In the genomic region with DNA sequence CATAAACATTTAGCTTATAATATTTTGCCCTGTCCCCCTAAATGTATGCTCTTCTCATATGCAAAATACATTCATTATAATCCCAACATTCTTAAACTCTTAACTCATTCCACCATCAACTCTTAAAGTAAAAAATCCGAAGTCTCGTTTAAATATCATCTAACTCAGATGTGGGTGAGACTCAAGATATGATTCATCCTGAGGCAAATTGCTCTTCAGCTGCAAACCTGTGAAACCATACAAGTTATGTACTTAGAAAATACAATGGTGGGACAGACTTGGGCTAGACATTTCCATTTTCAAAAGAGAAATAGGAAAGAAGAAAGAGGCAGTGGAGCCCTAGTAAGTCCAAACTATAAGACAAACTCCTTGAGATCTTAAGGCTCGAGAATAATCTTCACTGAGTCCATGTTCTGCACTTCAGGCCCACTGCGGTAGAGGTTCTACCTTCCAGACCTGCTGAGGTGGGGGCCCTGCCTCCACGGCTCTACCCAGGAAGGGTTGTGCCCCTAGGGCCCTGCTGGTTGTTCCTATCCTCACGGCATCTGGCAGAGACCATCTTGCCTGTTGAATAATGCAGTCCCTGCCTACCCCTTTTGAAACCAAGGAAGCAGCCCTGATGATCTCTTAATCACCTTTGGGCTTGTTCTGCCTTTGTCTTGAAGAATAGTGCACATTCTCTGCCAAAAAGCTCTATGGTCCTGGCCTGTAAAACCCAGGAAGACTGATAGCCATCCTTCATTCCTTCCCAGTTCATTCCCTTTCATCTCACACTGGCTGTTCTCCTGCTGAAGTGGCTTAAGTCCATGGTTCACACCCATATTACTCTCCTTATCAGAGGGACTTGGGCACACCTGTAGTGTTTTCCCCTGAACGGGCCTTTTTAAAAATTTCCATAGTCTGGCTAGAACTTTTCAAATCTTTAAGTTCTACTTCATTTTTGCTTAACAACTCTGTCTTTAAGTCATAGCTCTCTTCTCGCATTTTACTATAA, we compare ENCODE assay signal across 25 cellular contexts. TPM values are rescaled to one million over a fixed set of nuclear protein-coding genes. Genes with fewer than 3 reads are reported as not detected.
DNase-seq lines count a peak whose midpoint lies in the region; ATAC-seq, FAIRE-seq and TF ChIP-seq lines count a peak whose summit lies in the region.
"Had no signal": no experiment of that assay in that cellular context is flagged by ENCODE, and none has a peak within 500 bp of the region (broad histone marks: within the 10 kb centered on the region; RNA-seq: fewer than 3 reads in every experiment).

No MANE protein-coding gene starts in this region.

- H3K4me3 Mint-ChIP-seq in activated CD4-positive, alpha-beta T cell treated with anti-CD3 and anti-CD28 coated beads for 36 hours, result no peak overlapping the region
- H3K4me3 Mint-ChIP-seq: B cell, brain had no signal

- no peaks in the 10 kb centered on the region for H3K79me2 ChIP-seq in GM12878 (ENCODE audit: control insufficient read depth, insufficient read depth, low read length)

- H3K4me1 Mint-ChIP-seq in activated CD4-positive, alpha-beta T cell treated with anti-CD3 and anti-CD28 coated beads for 36 hours, result peaks cover 13% of the 10 kb centered on the region

- H3K36me3 ChIP-seq in GM12878 (ENCODE audit: control insufficient read depth in 2 of 2, insufficient read depth in 2 of 2, low read length in 1 of 2), result peaks cover 0 to 6% of the 10 kb centered on the region in 2 experiments; a peak in 2 of 4 replicates
- no peaks in the 10 kb centered on the region for H3K36me3 ChIP-seq in small intestine (ENCODE audit: control insufficient read depth in 2 of 2, insufficient read depth in 2 of 2, low read length in 2 of 2)
- H3K36me3 ChIP-seq in testis (ENCODE audit: low read depth, missing control alignments), result no peaks in the 10 kb centered on the region
- H3K36me3 ChIP-seq: left lung, MG63, prostate gland had no signal

- WGBS in GM12878 (ENCODE audit: insufficient coverage, insufficient replicate concordance, low lambda C conversion rate, missing lambda C conversion rate), result 42% methylated on average over 8 of the region's 8 CpGs
- WGBS in small intestine, 3 donors, result 59 to 77% (median 67%) methylated on average over 8 of the region's 8 CpGs
- 89 to 94% methylated on average over 8 of the region's 8 CpGs for WGBS in testis, 2 donors

- no peak for FAIRE-seq in GM12878 (lab: Jason Lieb, UNC)
- FAIRE-seq in small intestine (lab: Jason Lieb, UNC), result no peak
- FAIRE-seq: colon had no signal

- H3K9me3 ChIP-seq in GM12878 (replicated peaks; ENCODE audit: control insufficient read depth, insufficient read depth, low read length) (no peaks in the 10 kb centered on the region), small intestine (ENCODE audit: control insufficient read depth, low read depth) (no peaks in the 10 kb centered on the region), testis (no peaks in the 10 kb centered on the region)
- H3K9me3 ChIP-seq: left lung, MG63, prostate gland had no signal

- H3K9ac ChIP-seq in GM12878 (ENCODE audit: control insufficient read depth, insufficient read depth, low read length), result no peak overlapping the region

- no peaks in the 10 kb centered on the region for H3K9me3 Mint-ChIP-seq in activated CD4-positive, alpha-beta T cell treated with anti-CD3 and anti-CD28 coated beads for 36 hours (ENCODE audit: low read depth)
- H3K9me3 Mint-ChIP-seq: brain had no signal

- TF ChIP-seq EP300 in GM12878 (IDR thresholded peaks at IDR 0.05; ENCODE audit: borderline replicate concordance in 1 of 2, control insufficient read depth in 1 of 2, low read depth in 2 of 2, low read length in 2 of 2), result 0 out of 4 replicates have a peak, but pooled peaks of 1 of the 2 experiments have one; percentile 22

- POLR2A ChIA-PET in activated CD4-positive, alpha-beta T cell treated with anti-CD3 and anti-CD28 coated beads for 36 hours (lab: Charles Lee), result interaction anchor here (0.6 kb wide), 1 partner anchor 8 kb away, joined by 6 read pairs; no protein-coding TSS in a partner anchor
- POLR2A ChIA-PET in GM12878 (lab: Charles Lee), result interaction anchor here (0.7 to 1.3 kb wide), 3 partner anchors 8 to 39 kb away, joined by 3 read pairs; no protein-coding TSS in a partner anchor

- H3K4me1 ChIP-seq in GM12878 (ENCODE audit: control insufficient read depth, insufficient read depth, low read length), result no peaks in the 10 kb centered on the region
- H3K4me1 ChIP-seq in small intestine (ENCODE audit: control insufficient read depth in 2 of 2, insufficient read depth in 1 of 2, low read depth in 1 of 2, low read length in 1 of 2), result peaks cover 0 to 4% of the 10 kb centered on the region in 2 donors
- no peaks in the 10 kb centered on the region for H3K4me1 ChIP-seq in testis
- H3K4me1 ChIP-seq: prostate gland had no signal

- no peak for TF ChIP-seq RAD21 in GM12878 (IDR thresholded peaks at IDR 0.05; ENCODE audit: insufficient read depth, low read depth, low read length)

- ATAC-seq in activated CD4-positive, alpha-beta T cell treated with anti-CD3 and anti-CD28 coated beads for 36 hours, result peak; percentile 73
- ATAC-seq in GM12878, result peak; percentile 39
- ATAC-seq: left lung had no signal

- H3K4me3 ChIP-seq in GM12878 (no peak overlapping the region), small intestine (ENCODE audit: low read depth in 1 of 2, low read length in 2 of 2) (no peak overlapping the region), testis (no peak overlapping the region)
- H3K4me3 ChIP-seq: left lung, MG63, prostate gland had no signal

- H2AFZ ChIP-seq in GM12878 (ENCODE audit: control insufficient read depth, low read depth, low read length), result no peak overlapping the region

- TF ChIP-seq CTCF in GM12878 (IDR thresholded peaks at IDR 0.05 in 2 of 3, conservative IDR thresholded peaks at IDR 0.05 in 1 of 3; ENCODE audit: control insufficient read depth in 2 of 3, extremely low read depth in 1 of 3, insufficient read depth in 1 of 3, low read depth in 3 of 3, low read length in 3 of 3) (no peak), testis (IDR thresholded peaks at IDR 0.05) (no peak)

- no peak for DNase-seq in activated CD4-positive, alpha-beta T cell treated with anti-CD3 and anti-CD28 coated beads for 36 hours
- no peak for DNase-seq in activated CD4-positive, alpha-beta T cell treated with anti-CD3 and anti-CD28 coated beads for 48 hours
- DNase-seq in HCEC 1CT (peak; percentile 38), GM12878 (ENCODE audit: low read depth, low spot score) (no peak), small intestine (peak; percentile 61), testis (no peak), NAMALWA (ENCODE audit: low spot score) (no peak), NCI-H1417 (lab: John Stamatoyannopoulos, UW) (no peak)
- DNase-seq: 8988T; activated CD4-positive, alpha-beta T cell treated with anti-CD3 and anti-CD28 coated beads for 4 hours; activated CD8-positive, alpha-beta memory T cell treated with anti-CD3 and anti-CD28 coated beads, Interleukin-2, amount 50 U/mL, for 48 hours; activated naive CD4-positive, alpha-beta T cell treated with Interleukin-2 at 50 U/mL for 16 hours; left lung; MG63; NCI-H1694; NCI-H226; OCI-M1; Right ventricle myocardium superior; stimulated activated CD4-positive, alpha-beta T cell treated with anti-CD3 and anti-CD28 coated beads, Interleukin-2, amount 100 ng/mL, for 24 hours; stimulated activated naive CD4-positive, alpha-beta T cell treated with Interleukin-2 at 50 U/mL for 16 hours; SW 1271 had no signal

- no peaks in the 10 kb centered on the region for H3K27me3 Mint-ChIP-seq in activated CD4-positive, alpha-beta T cell treated with anti-CD3 and anti-CD28 coated beads for 36 hours
- H3K27me3 Mint-ChIP-seq: B cell had no signal

- TF ChIP-seq POLR2A in GM12878 (IDR thresholded peaks at IDR 0.05; ENCODE audit: low read depth, low read length) (no peak), testis (IDR thresholded peaks at IDR 0.05) (no peak)

- intact Hi-C loops in activated CD4-positive, alpha-beta T cell treated with anti-CD3 and anti-CD28 coated beads for 36 hours (cut with DNase I, micrococcal nuclease), result no loop called here
- intact Hi-C loops in GM12878 (cut with micrococcal nuclease; ENCODE audit: unreplicated experiment), result no loop called here
- intact Hi-C loops in testis (cut with DNase I; ENCODE audit: low total_unique reads), result no loop called here

- peaks cover 6% of the 10 kb centered on the region for H3K36me3 Mint-ChIP-seq in activated CD4-positive, alpha-beta T cell treated with anti-CD3 and anti-CD28 coated beads for 36 hours (ENCODE audit: low read depth)

- BruUV-seq in GM12878 (replicated peaks; lab: Mats Ljungman, UMichigan), result no TSS peak

- no peak overlapping the region for H3K27ac Mint-ChIP-seq in activated CD4-positive, alpha-beta T cell treated with anti-CD3 and anti-CD28 coated beads for 36 hours
- H3K27ac Mint-ChIP-seq: brain had no signal

- RAD21 ChIA-PET in GM12878 (lab: Charles Lee; ENCODE audit: unreplicated experiment), result no interaction called here

- no peak overlapping the region for H3K4me2 ChIP-seq in GM12878 (ENCODE audit: control insufficient read depth, insufficient read depth)

- no peaks in the 10 kb centered on the region for H4K20me1 ChIP-seq in GM12878 (ENCODE audit: control insufficient read depth, insufficient read depth)

- CTCF ChIA-PET in activated CD4-positive, alpha-beta T cell treated with anti-CD3 and anti-CD28 coated beads for 36 hours (lab: Charles Lee), result interaction anchor here (0.5 to 2.0 kb wide), 4 partner anchors 12 to 91 kb away, joined by 3 to 13 read pairs (median 4); no protein-coding TSS in a partner anchor
- CTCF ChIA-PET in GM12878 (lab: Yijun Ruan, JAX), result interaction anchor here (0.9 to 3.8 kb wide), 5 partner anchors 10 to 96 kb away, joined by 3 to 18 read pairs (median 4); no protein-coding TSS in a partner anchor

- in situ Hi-C loops in GM12878 (cut with MboI), result no loop called here

- H3K27me3 ChIP-seq in GM12878 (replicated peaks in 1 of 2; ENCODE audit: control insufficient read depth in 2 of 2, insufficient read depth in 2 of 2, low read length in 1 of 2), result no peaks in the 10 kb centered on the region
- no peaks in the 10 kb centered on the region for H3K27me3 ChIP-seq in small intestine (ENCODE audit: control insufficient read depth in 2 of 2, insufficient read depth in 2 of 2, low read length in 2 of 2)
- H3K27me3 ChIP-seq in testis, result no peaks in the 10 kb centered on the region
- H3K27me3 ChIP-seq: left lung, MG63 had no signal

- SMC1A ChIA-PET in GM12878 (lab: Charles Lee; ENCODE audit: uncharacterized antibody, unreplicated experiment), result interaction anchor here (0.9 to 3.1 kb wide), 4 partner anchors 12 to 97 kb away, joined by 4 to 16 read pairs (median 6); no protein-coding TSS in a partner anchor

- H3K27ac ChIP-seq in GM12878 (ENCODE audit: control insufficient read depth, insufficient read depth) (no peak overlapping the region), small intestine (ENCODE audit: low read depth in 1 of 2, low read length in 1 of 2) (no peak overlapping the region), testis (no peak overlapping the region)
- H3K27ac ChIP-seq: left lung, prostate gland had no signal

RNA-seq across cellular contexts. Expression of a gene that starts 37.3 kb away (rescaled TPM):
- total RNA-seq in activated CD4-positive, alpha-beta T cell treated with anti-CD3 and anti-CD28 coated beads for 36 hours, result 10 to 100 TPM; 10.9 to 12.6 TPM
- total RNA-seq in GM12878 (2013; cell fraction: nucleolus; rRNA removed), result 249 and 251 TPM in 2 replicates
- 28.0 and 34.6 TPM in 2 replicates for total RNA-seq in GM12878 (2014; rRNA removed)
- total RNA-seq in GM12878 (2014; rRNA removed; fragmentation: Illumina TruSeq; extraction: Trizol), result 35.1 and 39.7 TPM in 2 replicates
- 36.3 and 39.9 TPM in 2 replicates for total RNA-seq in GM12878 (2021)
- 8.8 TPM for polyA plus RNA-seq in GM12878 (2011; ENCODE audit: low read depth)
- polyA plus RNA-seq in GM12878 (2011; rRNA removed), result 49.3 and 64.4 TPM in 2 replicates
- 18.1 and 23.9 TPM in 2 replicates for polyA plus RNA-seq in GM12878 (2011; cell fraction: cytosol; rRNA removed)
- 50.6 and 53.1 TPM in 2 replicates for polyA plus RNA-seq in GM12878 (2011; cell fraction: nucleus; rRNA removed)
- 10.9 and 11.1 TPM in 2 replicates for polyA plus RNA-seq in GM12878 (2012)
- 39.8 and 50.4 TPM in 2 replicates for polyA plus RNA-seq in GM12878 (2014; fragmentation: Illumina TruSeq; extraction: Trizol)
- 10 to 100 TPM in 1 of 2 experiments, 1 to 10 TPM in 1; 6.0 to 13.4 TPM for polyA plus RNA-seq in GM12878 (2014; fragmentation: Nextera tagmentation; extraction: Ambion mirVana)
- polyA plus RNA-seq in GM12878 (2014; rRNA removed), result 29.6 and 33.5 TPM in 2 replicates
- polyA plus RNA-seq in GM12878 (2016; fragmentation: Nextera tagmentation; extraction: Ambion mirVana), result 10 to 100 TPM; 32.7 to 41.0 TPM
- polyA minus RNA-seq in GM12878 (2011; rRNA and poly(A)+ RNA removed), result 33.3 and 49.1 TPM in 2 replicates
- 15.9 and 17.7 TPM in 2 replicates for polyA minus RNA-seq in GM12878 (2011; cell fraction: cytosol; rRNA and poly(A)+ RNA removed)
- 51.6 and 81.8 TPM in 2 replicates for polyA minus RNA-seq in GM12878 (2011; cell fraction: nucleus; rRNA and poly(A)+ RNA removed)
- polyA plus RNA-seq in small intestine, result 1 to 10 TPM; 3.5 to 6.2 (median 4.2) TPM
- 10 to 100 TPM; 19.0 to 23.8 TPM for total RNA-seq in testis
- polyA plus RNA-seq in testis (ENCODE audit: insufficient read depth, low read depth, low replicate concordance), result 21.9 TPM

Comparison
In these comparisons a context has a peak if more than half of its experiments do, and no peak if none do; other contexts are left out.
1. DNase-seq: peak in HCEC 1CT (single experiment) and small intestine (single experiment); none in activated CD4-positive, alpha-beta T cell treated with anti-CD3 and anti-CD28 coated beads for 36 hours (single experiment), activated CD4-positive, alpha-beta T cell treated with anti-CD3 and anti-CD28 coated beads for 48 hours (single experiment), GM12878 (single experiment), testis (single experiment), NAMALWA (single experiment) and NCI-H1417 (0 of 3).